ENCODE assay signal across 16 cellular contexts in genomic region chr6:118397653-118398052, GRCh38.
"Had no signal": no experiment of that assay in that cellular context is flagged by ENCODE, and none has a peak within 500 bp of the region (broad histone marks: within the 10 kb centered on the region; RNA-seq: fewer than 3 reads in every experiment).

No MANE protein-coding gene starts in this region.

- H3K27ac ChIP-seq: dorsolateral prefrontal cortex, parathyroid adenoma, prostate gland, sigmoid colon, thyroid gland had no signal

- DNase-seq: central memory CD4-positive, alpha-beta T cell; cortex of kidney; dorsolateral prefrontal cortex; effector CD8-positive, alpha-beta T cell; foreskin melanocyte; immature natural killer cell; mesendoderm; natural killer cell; retina; sigmoid colon; stimulated activated CD4-positive, alpha-beta T cell treated with anti-CD3 and anti-CD28 coated beads, Interleukin-2, amount 100 ng/mL, for 48 hours; stimulated activated naive CD4-positive, alpha-beta T cell treated with Interleukin-2 at 50 U/mL for 16 hours; thyroid gland had no signal

- H3K4me3 ChIP-seq: dorsolateral prefrontal cortex, prostate gland, sigmoid colon, smooth muscle cell, thyroid gland had no signal

- H3K9me3 ChIP-seq: prostate gland, sigmoid colon, thyroid gland had no signal

- ATAC-seq: natural killer cell had no signal

- H3K4me1 ChIP-seq: parathyroid adenoma, prostate gland, thyroid gland had no signal

- H3K36me3 ChIP-seq: prostate gland, sigmoid colon, thyroid gland had no signal

- H3K27me3 ChIP-seq: dorsolateral prefrontal cortex, sigmoid colon, thyroid gland had no signal
